ENCODE assay signal across 18 cellular contexts in the genomic region with DNA sequence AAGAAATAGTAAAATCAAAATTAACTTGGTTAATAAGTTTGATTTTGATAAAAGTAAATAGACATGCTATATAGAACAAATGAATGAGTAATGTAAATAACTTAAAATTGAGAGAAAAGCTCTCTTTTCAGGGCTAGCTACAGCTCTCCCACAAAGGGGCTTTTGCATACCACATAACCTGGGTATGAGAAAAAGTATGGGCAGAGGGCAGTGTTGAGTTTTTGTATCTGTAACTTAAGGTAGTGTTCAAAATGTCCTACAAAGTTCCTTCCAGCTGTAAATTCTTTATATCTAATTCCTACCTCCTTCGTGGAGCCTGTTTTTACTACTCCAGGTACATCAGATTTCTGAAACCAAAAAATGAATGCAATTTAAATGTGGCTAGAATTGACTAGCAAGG.
"Had no signal": no experiment of that assay in that cellular context is flagged by ENCODE, and none has a peak within 500 bp of the region (broad histone marks: within the 10 kb centered on the region; RNA-seq: fewer than 3 reads in every experiment).

No MANE protein-coding gene starts in this region.

- H3K9me3 ChIP-seq: esophagus muscularis mucosa, left lung, prostate gland, right lobe of liver had no signal

- H3K27me3 ChIP-seq: brain microvascular endothelial cell, esophagus muscularis mucosa, left lung, right lobe of liver had no signal

- H3K4me3 ChIP-seq: esophagus muscularis mucosa, left lung, prostate gland, right lobe of liver had no signal

- ATAC-seq: left lung; natural killer cell treated with Interleukin-12 subunit alpha and Interleukin-12 subunit beta and Interleukin-15 and Interleukin-18, amount 100 ng/mL, for 72 hours; stimulated activated effector memory CD8-positive, alpha-beta T cell treated with anti-CD3 and anti-CD28 coated beads, Interleukin-12 subunit alpha, Interleukin-12 subunit beta, amount 100 ng/mL, for 72 hours had no signal

- H3K27ac ChIP-seq: brain microvascular endothelial cell, esophagus muscularis mucosa, left lung, right lobe of liver had no signal

- FAIRE-seq: endometrium had no signal

- H3K4me1 ChIP-seq: prostate gland had no signal

- DNase-seq: activated CD4-positive, alpha-beta T cell treated with anti-CD3 and anti-CD28 coated beads, Interleukin-2, amount 50 U/mL, for 48 hours; activated CD4-positive, CD25-positive, alpha-beta regulatory T cell treated with anti-CD3 and anti-CD28 coated beads, Interleukin-2, amount 50 U/mL, for 72 hours; activated gamma-delta T cell treated with Interleukin-2 at 50 U/mL for 16 hours; activated naive CD8-positive, alpha-beta T cell treated with anti-CD3 and anti-CD28 coated beads for 36 hours; activated T-cell treated with anti-CD3 and anti-CD28 coated beads, Interleukin-2, amount 50 U/mL, for 48 hours; brain microvascular endothelial cell; cerebellar nuclear complex; foreskin fibroblast; head of caudate nucleus; left lung; occipital lobe; right lobe of liver; trophoblast cell had no signal

- H3K36me3 ChIP-seq: prostate gland had no signal
